8 cellular contexts compared by ENCODE assay signal in the genomic region with DNA sequence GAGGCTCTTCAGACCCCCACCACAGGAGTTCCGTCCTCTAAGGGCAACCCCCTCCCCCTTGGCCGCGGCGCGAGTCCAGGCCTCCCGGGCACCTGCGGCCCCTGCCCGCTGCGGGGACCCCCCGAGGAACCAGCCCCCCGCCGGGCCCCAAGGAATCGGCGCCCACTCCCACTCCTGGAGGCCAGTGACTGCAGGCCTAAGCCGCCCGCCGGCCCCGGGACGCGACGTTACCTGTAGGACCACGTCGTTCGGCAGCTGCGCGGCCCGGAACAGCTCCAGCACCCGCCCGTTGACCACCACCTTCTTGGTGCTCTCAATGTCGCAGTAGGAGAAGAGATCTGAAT. TPM values are rescaled to one million over a fixed set of nuclear protein-coding genes. Genes with fewer than 3 reads are reported as not detected.
DNase-seq lines count a peak whose midpoint lies in the region; ATAC-seq, FAIRE-seq and TF ChIP-seq lines count a peak whose summit lies in the region.

No MANE protein-coding gene starts in this region.

- no peak for TF ChIP-seq CTCF in dorsolateral prefrontal cortex (IDR thresholded peaks at IDR 0.05 in 54 of 56, conservative IDR thresholded peaks at IDR 0.05 in 2 of 56; ENCODE audit: low read depth in 1 of 56, partially characterized antibody in 56 of 56)

- no peaks in the 10 kb centered on the region for H3K27me3 ChIP-seq in Karpas-422 (ENCODE audit: low read length)
- no peaks in the 10 kb centered on the region for H3K27me3 ChIP-seq in dorsolateral prefrontal cortex
- no peaks in the 10 kb centered on the region for H3K27me3 ChIP-seq in muscle layer of colon (ENCODE audit: control insufficient read depth in 1 of 2, insufficient read depth in 2 of 2, low read length in 2 of 2)

- H3K4me1 ChIP-seq in Karpas-422 (ENCODE audit: low read length) (peaks cover 37% of the 10 kb centered on the region), muscle layer of colon (ENCODE audit: insufficient read depth, low read length) (peaks cover 23% of the 10 kb centered on the region)

- FAIRE-seq in HTR-8/SVneo (lab: Jason Lieb, UNC), result no peak

- intact Hi-C loops in dorsolateral prefrontal cortex (cut with DNase I), result loop anchor here (5.0 to 10.0 kb wide), 5 partner anchors 40 to 385 kb away; partner anchors contain the start of genes HECA (in 2 of the 2), ABRACL (in 1 of the 2) and CITED2 (in 1 of the 2)

- H4K20me1 ChIP-seq in Karpas-422 (ENCODE audit: insufficient read depth, low read depth, low read length), result peaks cover 37% of the 10 kb centered on the region

- no peaks in the 10 kb centered on the region for H3K9me3 ChIP-seq in Karpas-422 (ENCODE audit: low read length)
- H3K9me3 ChIP-seq in muscle layer of colon (ENCODE audit: low read length), result no peaks in the 10 kb centered on the region

- no peak for DNase-seq in Karpas-422
- DNase-seq in dorsolateral prefrontal cortex, result peak in 5 of 10 donors; percentile 18 to 53 (median 35)
- DNase-seq in NCI-H1694 (lab: John Stamatoyannopoulos, UW), result no peak
- DNase-seq in HTR-8/SVneo (ENCODE audit: insufficient read length, low spot score), result no peak
- no peak for DNase-seq in ACHN
- no peak for DNase-seq in UCSD-AML1 (lab: John Stamatoyannopoulos, UW; ENCODE audit: unreplicated experiment)

- peak; percentile 0 for ATAC-seq in GM19023 (IDR thresholded peaks at IDR 0.05; ENCODE audit: unreplicated experiment)

- H2AFZ ChIP-seq in Karpas-422 (ENCODE audit: low read length), result peak overlapping the region; percentile 40; the same call in 1 of the 2 replicates

- H3K27ac ChIP-seq in Karpas-422 (ENCODE audit: low read length), result peak overlapping the region; percentile 21; the same call in 1 of the 2 replicates
- peak overlapping the region in 50 of 59 donors; percentile 19 to 96 (median 86) for H3K27ac ChIP-seq in dorsolateral prefrontal cortex
- H3K27ac ChIP-seq in muscle layer of colon (ENCODE audit: low read depth, low read length), result peak overlapping the region; percentile 77

- no peaks in the 10 kb centered on the region for H3K9me2 ChIP-seq in Karpas-422 (replicated peaks; ENCODE audit: insufficient read depth, low read length)

- peak overlapping the region; percentile 93 for H3K4me2 ChIP-seq in Karpas-422 (ENCODE audit: low read depth, low read length, poor library complexity, severe bottlenecking)

- H3K36me3 ChIP-seq in Karpas-422 (ENCODE audit: insufficient read depth, low read length), result no peaks in the 10 kb centered on the region
- H3K36me3 ChIP-seq in muscle layer of colon (ENCODE audit: insufficient read depth, low read length), result no peaks in the 10 kb centered on the region

- peaks cover 54% of the 10 kb centered on the region for H3K79me2 ChIP-seq in Karpas-422 (ENCODE audit: low read length)

- peak overlapping the region; percentile 96 for H3K4me3 ChIP-seq in Karpas-422 (ENCODE audit: low read length)
- peak overlapping the region; percentile 62 to 98 (median 89) for H3K4me3 ChIP-seq in dorsolateral prefrontal cortex
- H3K4me3 ChIP-seq in muscle layer of colon (ENCODE audit: low read depth in 1 of 2, low read length in 2 of 2), result peak overlapping the region; percentile 68 to 89

- in situ Hi-C loops in ACHN (cut with HindIII; ENCODE audit: low pct_ligation_motif_present, low pct_unique_long_range_greater_than_20kb, low sequenced_read_pairs), result no loop called here

- H3K9ac ChIP-seq in Karpas-422 (ENCODE audit: low read length) (peak overlapping the region; percentile 93), muscle layer of colon (ENCODE audit: low read length) (peak overlapping the region; percentile 55)

RNA-seq across cellular contexts. Expression of gene REPS1, which starts 0.8 kb away (rescaled TPM):
- 43.3 and 82.6 TPM in 2 replicates for total RNA-seq in Karpas-422 (2014; rRNA removed; shearing (Covaris generic); ENCODE audit: low replicate concordance)
- 100 to 1,000 TPM in 42 of 120 experiments, 10 to 100 TPM in 78; 61.3 to 151 (median 92.9) TPM for total RNA-seq in dorsolateral prefrontal cortex

RNA-seq across cellular contexts. Expression of gene ABRACL, which starts 41.3 kb away (rescaled TPM):
- total RNA-seq in Karpas-422 (2014; rRNA removed; shearing (Covaris generic); ENCODE audit: low replicate concordance), result 153 and 219 TPM in 2 replicates
- 10 to 100 TPM in 101 of 120 experiments, 1 to 10 TPM in 19; 2.9 to 23.0 (median 14.4) TPM for total RNA-seq in dorsolateral prefrontal cortex

Comparison
In these comparisons a context has a peak if more than half of its experiments do, and no peak if none do; other contexts are left out.
1. H3K27ac ChIP-seq: peak in every context shown above with its lines; median percentile 86 in dorsolateral prefrontal cortex; 77 in muscle layer of colon; 21 in Karpas-422.